Comparison of ENCODE assay signal across 8 cellular contexts in the genomic region with DNA sequence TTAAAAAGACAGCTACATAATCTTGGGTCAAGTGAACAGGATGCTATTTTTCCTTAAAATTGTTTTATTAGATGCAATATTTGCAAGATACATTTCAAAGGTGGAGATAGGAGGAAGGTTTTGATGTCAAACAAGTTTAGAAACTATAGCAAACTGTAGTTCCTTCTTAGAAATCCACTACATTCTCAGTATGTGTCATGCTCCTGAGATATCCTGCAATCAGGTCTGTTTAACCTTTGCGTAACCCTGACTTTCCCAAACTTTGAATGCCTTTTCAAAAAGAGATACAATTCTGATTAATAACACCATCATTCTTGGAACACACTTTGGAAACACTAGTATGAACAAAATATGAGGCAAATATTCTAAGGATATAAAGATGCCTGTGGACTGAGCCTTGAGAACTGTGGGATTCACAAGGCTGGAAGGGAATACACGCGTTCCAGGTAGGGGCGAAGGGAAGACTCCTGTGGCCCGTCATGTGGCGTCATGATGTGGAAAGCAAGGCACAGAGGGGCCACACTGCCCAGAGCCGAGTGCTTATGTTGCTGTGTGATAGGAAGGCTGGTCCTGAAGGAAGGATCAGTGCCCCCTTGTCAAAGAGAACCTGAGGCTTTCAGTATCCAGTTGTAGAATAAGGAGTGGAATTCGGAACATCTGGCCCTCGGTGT. TPM values are rescaled to one million over a fixed set of nuclear protein-coding genes. Genes with fewer than 3 reads are reported as not detected.
DNase-seq lines count a peak whose midpoint lies in the region; ATAC-seq and TF ChIP-seq lines count a peak whose summit lies in the region.

No MANE protein-coding gene starts in this region.

- H3K27me3 Mint-ChIP-seq in activated T-cell treated with anti-CD3 and anti-CD28 coated beads, Interleukin-2, amount 50 U/mL, for 72 hours (ENCODE audit: low read depth): peaks cover 6% of the 10 kb centered on the region

- H3K4me1 ChIP-seq in body of pancreas (peaks cover 31% of the 10 kb centered on the region), mesenchymal stem cell (ENCODE audit: control insufficient read depth, insufficient read depth, low read depth, low read length) (peaks cover 11% of the 10 kb centered on the region), upper lobe of right lung (peaks cover 23% of the 10 kb centered on the region)

- 31 to 33% methylated on average over 9 of the region's 9 CpGs for WGBS in body of pancreas, 2 donors
- WGBS in mesenchymal stem cell: 70% methylated on average over 9 of the region's 9 CpGs

- no peak overlapping the region for H3K23ac ChIP-seq in mesenchymal stem cell (ENCODE audit: low read length in 2 of 2)

- H3K9ac ChIP-seq in mesenchymal stem cell (ENCODE audit: low read length): peak overlapping the region; percentile 93

- no peak overlapping the region for H3K14ac ChIP-seq in mesenchymal stem cell (ENCODE audit: low read length in 2 of 2)

- H3K36me3 ChIP-seq in body of pancreas (replicated peaks in 1 of 2; ENCODE audit: insufficient read depth in 1 of 2, low read depth in 2 of 2) (no peaks in the 10 kb centered on the region), mesenchymal stem cell (ENCODE audit: control insufficient read depth in 1 of 2, insufficient read depth in 2 of 2, low read depth in 1 of 2, low read length in 2 of 2) (no peaks in the 10 kb centered on the region), upper lobe of right lung (no peaks in the 10 kb centered on the region)

- peak overlapping the region; percentile 84 to 94 for H3K4ac ChIP-seq in mesenchymal stem cell (ENCODE audit: low read depth in 1 of 2, low read length in 2 of 2)

- H3K27ac Mint-ChIP-seq in activated T-cell treated with anti-CD3 and anti-CD28 coated beads, Interleukin-2, amount 50 U/mL, for 72 hours: peak overlapping the region; percentile 24

- peak overlapping the region; percentile 46 for H2AFZ ChIP-seq in mesenchymal stem cell (ENCODE audit: low read depth, low read length)

- H3K9me3 ChIP-seq in body of pancreas: no peaks in the 10 kb centered on the region
- no peaks in the 10 kb centered on the region for H3K9me3 ChIP-seq in mesenchymal stem cell (ENCODE audit: control insufficient read depth, low read length)
- H3K9me3 ChIP-seq in upper lobe of right lung: no peaks in the 10 kb centered on the region

- peak in 1 of 2 donors; percentile 1 for ATAC-seq in activated T-cell treated with anti-CD3 and anti-CD28 coated beads, Interleukin-2, amount 50 U/mL, for 72 hours (replicated peaks in 1 of 2)
- ATAC-seq in body of pancreas (peak; percentile 22), upper lobe of right lung (peak; percentile 5), GM18519 (IDR thresholded peaks at IDR 0.05; ENCODE audit: low FRiP score, unreplicated experiment) (no peak), HG02571 (IDR thresholded peaks at IDR 0.05; ENCODE audit: unreplicated experiment) (no peak), HG03025 (IDR thresholded peaks at IDR 0.05; ENCODE audit: low FRiP score, unreplicated experiment) (no peak)

- peak overlapping the region; percentile 45 to 76 (median 68) for H3K27ac ChIP-seq in body of pancreas
- no peak overlapping the region for H3K27ac ChIP-seq in mesenchymal stem cell (ENCODE audit: low read length, poor library complexity, severe bottlenecking)
- peak overlapping the region; percentile 83 for H3K27ac ChIP-seq in upper lobe of right lung

- H3K4me3 Mint-ChIP-seq in activated T-cell treated with anti-CD3 and anti-CD28 coated beads, Interleukin-2, amount 50 U/mL, for 72 hours: peak overlapping the region; percentile 12 to 87

- no peak overlapping the region for H2BK15ac ChIP-seq in mesenchymal stem cell (ENCODE audit: low read depth, poor library complexity, severe bottlenecking)

- peak overlapping the region; percentile 76 for H4K8ac ChIP-seq in mesenchymal stem cell (ENCODE audit: low read length)

- TF ChIP-seq POLR2A in body of pancreas (IDR thresholded peaks at IDR 0.05): no peak

- H3K36me3 Mint-ChIP-seq in activated T-cell treated with anti-CD3 and anti-CD28 coated beads, Interleukin-2, amount 50 U/mL, for 72 hours (ENCODE audit: insufficient read depth in 2 of 2): peaks cover 6 to 17% of the 10 kb centered on the region in 2 donors

- no peaks in the 10 kb centered on the region for H3K79me1 ChIP-seq in mesenchymal stem cell (replicated peaks; ENCODE audit: low read length, poor library complexity, severe bottlenecking)

- TF ChIP-seq CTCF in body of pancreas (IDR thresholded peaks at IDR 0.05): no peak
- TF ChIP-seq CTCF in upper lobe of right lung (IDR thresholded peaks at IDR 0.05): no peak

- DNase-seq in activated T-cell treated with anti-CD3 and anti-CD28 coated beads, Interleukin-2, amount 50 U/mL, for 72 hours: no peak
- DNase-seq in activated T-cell treated with anti-CD3 and anti-CD28 coated beads, Interleukin-2, amount 50 U/mL, for 48 hours: no peak
- no peak for DNase-seq in body of pancreas
- no peak for DNase-seq in mesenchymal stem cell
- no peak for DNase-seq in upper lobe of right lung

- H2BK5ac ChIP-seq in mesenchymal stem cell (ENCODE audit: low read depth, low read length, poor library complexity, severe bottlenecking): no peak overlapping the region

- H3K4me1 Mint-ChIP-seq in activated T-cell treated with anti-CD3 and anti-CD28 coated beads, Interleukin-2, amount 50 U/mL, for 72 hours (ENCODE audit: low read depth): peaks cover 79% of the 10 kb centered on the region

- intact Hi-C loops in body of pancreas (cut with DNase I): no loop called here
- intact Hi-C loops in upper lobe of right lung (cut with DNase I): loop anchor here (5.0 kb wide), 1 partner anchor 589 kb away; no protein-coding TSS in a partner anchor

- H3K4me3 ChIP-seq in body of pancreas (no peak overlapping the region), mesenchymal stem cell (ENCODE audit: insufficient read depth in 1 of 2, low read depth in 1 of 2, low read length in 2 of 2) (peak overlapping the region in 1 of 2 experiments; percentile 22), upper lobe of right lung (no peak overlapping the region)

- peak overlapping the region; percentile 54 for H2AK5ac ChIP-seq in mesenchymal stem cell (ENCODE audit: low read length, severe bottlenecking)

- H2BK120ac ChIP-seq in mesenchymal stem cell (ENCODE audit: low read depth, low read length): no peak overlapping the region

- peaks cover 4% of the 10 kb centered on the region in 2 donors for H3K9me3 Mint-ChIP-seq in activated T-cell treated with anti-CD3 and anti-CD28 coated beads, Interleukin-2, amount 50 U/mL, for 72 hours

- H4K91ac ChIP-seq in mesenchymal stem cell (ENCODE audit: low read length): peak overlapping the region; percentile 75

- peak overlapping the region; percentile 57 to 69 for H3K18ac ChIP-seq in mesenchymal stem cell (ENCODE audit: low read depth in 1 of 2, low read length in 2 of 2)

- H3K27me3 ChIP-seq in body of pancreas (no peaks in the 10 kb centered on the region), mesenchymal stem cell (ENCODE audit: control insufficient read depth in 1 of 2, insufficient read depth in 1 of 2, low read length in 2 of 2) (no peaks in the 10 kb centered on the region), upper lobe of right lung (no peaks in the 10 kb centered on the region)

- no peak overlapping the region for H3K4me2 ChIP-seq in mesenchymal stem cell (ENCODE audit: low read length, poor library complexity, severe bottlenecking)

- peak overlapping the region; percentile 97 to 98 for H2BK12ac ChIP-seq in mesenchymal stem cell (ENCODE audit: low read length in 2 of 2)

RNA-seq across cellular contexts. Expression of a gene that starts 19.6 kb away (rescaled TPM):
- 10 to 100 TPM; 49.6 to 63.0 TPM for total RNA-seq in activated T-cell treated with anti-CD3 and anti-CD28 coated beads, Interleukin-2, amount 50 U/mL, for 72 hours
- total RNA-seq in body of pancreas (10 to 100 TPM; 30.6 to 32.0 TPM), upper lobe of right lung (18.3 TPM)
- polyA plus RNA-seq in mesenchymal stem cell (2013, experiment 1 of 2): 8.1 TPM
- 6.9 TPM for polyA plus RNA-seq in mesenchymal stem cell (2013, experiment 2 of 2)

Comparison
In these comparisons a context has a peak if more than half of its experiments do, and no peak if none do; other contexts are left out.
1. ATAC-seq: peak in body of pancreas (single experiment) and upper lobe of right lung (single experiment); none in GM18519 (single experiment), HG02571 (single experiment) and HG03025 (single experiment).